In the genomic region with DNA sequence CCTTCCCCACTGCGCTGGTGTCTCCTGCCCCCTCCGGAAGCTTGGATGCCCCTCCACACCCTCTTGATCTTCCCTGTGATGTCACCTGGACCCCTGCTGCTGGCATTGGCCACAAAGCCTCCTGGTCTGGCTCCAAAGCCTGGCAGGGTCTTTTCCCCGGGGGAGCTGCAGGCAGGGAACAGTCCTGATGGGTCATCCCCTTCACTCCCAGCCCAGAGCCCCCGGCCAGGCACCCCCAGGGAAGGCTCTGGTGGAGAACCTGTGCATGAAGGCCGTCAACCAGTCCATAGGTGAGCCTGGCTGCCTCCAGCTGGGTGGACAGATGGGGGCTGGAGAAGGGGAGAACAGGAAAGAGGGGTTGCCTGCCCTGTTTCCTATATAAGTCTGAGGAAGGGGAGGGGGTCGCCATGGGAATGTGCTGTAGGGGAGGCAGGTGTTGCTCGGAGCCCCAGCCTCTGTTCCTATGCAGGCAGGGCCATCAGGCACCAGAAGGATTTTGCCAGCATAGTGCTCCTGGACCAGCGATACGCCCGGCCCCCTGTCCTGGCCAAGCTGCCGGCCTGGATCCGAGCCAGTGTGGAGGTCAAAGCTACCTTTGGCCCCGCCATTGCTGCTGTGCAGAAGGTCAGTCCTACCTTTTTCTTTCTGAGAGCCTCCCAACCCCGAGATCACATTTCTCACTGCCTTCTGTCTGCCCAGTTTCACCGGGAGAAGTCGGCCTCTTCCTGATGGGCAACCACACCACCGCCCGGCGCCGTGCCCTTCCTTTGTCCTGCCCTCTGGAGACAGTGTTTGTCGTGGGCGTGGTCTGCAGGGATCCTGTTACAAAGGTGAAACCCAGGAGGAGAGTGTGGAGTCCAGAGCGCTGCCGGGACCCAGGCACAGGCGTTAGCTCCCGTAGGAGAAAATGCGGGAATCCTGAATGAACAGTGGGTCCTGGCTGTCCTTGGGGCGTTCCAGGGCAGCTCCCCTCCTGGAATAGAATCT, we compare ENCODE assay signal across 6 cellular contexts.
A peak's percentile ranks its signal among the peaks of the same experiment; 100 is the strongest.
DNase-seq lines count a peak whose midpoint lies in the region; ATAC-seq, FAIRE-seq and TF ChIP-seq lines count a peak whose summit lies in the region.
"Not testable (repeated sequence)": the region's sequence is repeated elsewhere in the genome, so short reads cannot be mapped to it uniquely, and the experiment has no call there.

No MANE protein-coding gene starts in this region.

- not testable (repeated sequence) for H3K36me3 ChIP-seq in HepG2 (replicated peaks in 1 of 2; ENCODE audit: control insufficient read depth in 1 of 2, insufficient read depth in 2 of 2, low read length in 2 of 2); mucosa of rectum (ENCODE audit: control insufficient read depth in 2 of 2, insufficient read depth in 2 of 2, low read length in 2 of 2); small intestine (ENCODE audit: control insufficient read depth in 2 of 2, insufficient read depth in 2 of 2, low read length in 2 of 2)

- in situ Hi-C loops in HepG2 (cut with HindIII; ENCODE audit: extremely low pct_ligation_motif_present, low pct_unique_long_range_greater_than_20kb) = not testable (repeated sequence)

- H3K27me3 ChIP-seq in HepG2 (ENCODE audit: control insufficient read depth in 1 of 2, insufficient read depth in 2 of 2, low read length in 2 of 2); mucosa of rectum (ENCODE audit: control insufficient read depth in 2 of 2, insufficient read depth in 2 of 2, low read length in 2 of 2); small intestine (ENCODE audit: control insufficient read depth in 2 of 2, insufficient read depth in 2 of 2, low read length in 2 of 2): not testable (repeated sequence)

- DNase-seq in LNCaP clone FGC (ENCODE audit: low read depth); HepG2 (ENCODE audit: low spot score); small intestine: not testable (repeated sequence)
- DNase-seq in activated CD4-positive, alpha-beta T cell treated with anti-CD3 and anti-CD28 coated beads, Interleukin-2, amount 10 ng/mL, durations not matched to agents 24 days and 14 days = peak; percentile 53

- CTCF ChIA-PET in HepG2 (lab: Yijun Ruan, JAX; ENCODE audit: low intra/inter-chr PET ratio, low total read pairs) = not testable (repeated sequence)

- 59% methylated on average over 7 of the region's 28 CpGs for WGBS in HepG2 (ENCODE audit: low lambda C conversion rate)
- 67 to 75% (median 68%) methylated on average over 10 to 20 of the region's 28 CpGs for WGBS in small intestine, 3 donors

- ATAC-seq in esophagus mucosa (peak; percentile 4), HepG2 (peak; percentile 92)

- not testable (repeated sequence) for H3K79me2 ChIP-seq in HepG2 (ENCODE audit: insufficient read depth, low read length)

- H3K27me3 Mint-ChIP-seq in activated CD4-positive, alpha-beta T cell treated with anti-CD3 and anti-CD28 coated beads, Interleukin-2, amount 10 ng/mL, durations not matched to agents 24 days and 14 days = not testable (repeated sequence)

- not testable (repeated sequence) for H3K9ac ChIP-seq in HepG2 (ENCODE audit: insufficient read depth, low read depth, low read length); mucosa of rectum (ENCODE audit: low read depth in 1 of 2, low read length in 2 of 2)

- peak overlapping the region; percentile 32 for H3K4me3 ChIP-seq in LNCaP clone FGC (ENCODE audit: low read depth, low read length)
- 0 out of 6 replicates have a peak overlapping the region, but pooled peaks of 1 of the 3 experiments have one; percentile 16 for H3K4me3 ChIP-seq in HepG2 (replicated peaks in 1 of 3; ENCODE audit: insufficient read depth in 1 of 3, low read depth in 2 of 3, low read length in 3 of 3)
- not testable (repeated sequence) for H3K4me3 ChIP-seq in mucosa of rectum (ENCODE audit: low read length in 2 of 2); small intestine (ENCODE audit: low read depth in 1 of 2, low read length in 2 of 2)

- H4K20me1 ChIP-seq in HepG2 (ENCODE audit: insufficient read depth, low read length) = not testable (repeated sequence)

- not testable (repeated sequence) for H3K9me3 ChIP-seq in HepG2 (ENCODE audit: low read length); mucosa of rectum (ENCODE audit: control insufficient read depth in 2 of 2, low read length in 2 of 2); small intestine (ENCODE audit: control insufficient read depth, low read depth)

- not testable (repeated sequence) for H3K36me3 Mint-ChIP-seq in activated CD4-positive, alpha-beta T cell treated with anti-CD3 and anti-CD28 coated beads, Interleukin-2, amount 10 ng/mL, durations not matched to agents 24 days and 14 days (ENCODE audit: low read depth)

- H3K27ac ChIP-seq in HepG2 (ENCODE audit: extremely low read length, insufficient read depth, low read length) = not testable (repeated sequence)
- H3K27ac ChIP-seq in mucosa of rectum (ENCODE audit: low read depth in 2 of 2, low read length in 2 of 2) (peak overlapping the region; percentile 38 to 52), small intestine (ENCODE audit: low read depth in 1 of 2, low read length in 1 of 2) (peak overlapping the region; percentile 27 to 32)

- H3K4me1 Mint-ChIP-seq in activated CD4-positive, alpha-beta T cell treated with anti-CD3 and anti-CD28 coated beads, Interleukin-2, amount 10 ng/mL, durations not matched to agents 24 days and 14 days = not testable (repeated sequence)

- TF ChIP-seq CTCF in LNCaP clone FGC (IDR thresholded peaks at IDR 0.05; ENCODE audit: control insufficient read depth, extremely low read depth, insufficient read depth); HepG2 (CRISPR knock-in tag; IDR thresholded peaks at IDR 0.05): not testable (repeated sequence)

- H3K4me2 ChIP-seq in HepG2 (ENCODE audit: low read depth, low read length) = peak overlapping the region; percentile 45; the same call in 1 of the 2 replicates

- peaks cover 21% of the 10 kb centered on the region for H3K4me1 ChIP-seq in HepG2 (ENCODE audit: insufficient read depth, low read length)
- not testable (repeated sequence) for H3K4me1 ChIP-seq in mucosa of rectum (ENCODE audit: control insufficient read depth in 2 of 2, insufficient read depth in 2 of 2, low read length in 2 of 2); small intestine (ENCODE audit: control insufficient read depth in 2 of 2, insufficient read depth in 1 of 2, low read depth in 1 of 2, low read length in 1 of 2)

- not testable (repeated sequence) for H2AFZ ChIP-seq in HepG2 (ENCODE audit: low read length)

- POLR2A ChIA-PET in HepG2 (lab: Yijun Ruan, JAX) = not testable (repeated sequence)

- not testable (repeated sequence) for H3K4me3 Mint-ChIP-seq in activated CD4-positive, alpha-beta T cell treated with anti-CD3 and anti-CD28 coated beads, Interleukin-2, amount 10 ng/mL, durations not matched to agents 24 days and 14 days

- not testable (repeated sequence) for TF ChIP-seq POLR2A in HepG2 (IDR thresholded peaks at IDR 0.05; ENCODE audit: insufficient read depth in 1 of 2, low read depth in 2 of 2, low read length in 2 of 2)

- not testable (repeated sequence) for BruUV-seq in HepG2 (replicated peaks; lab: Mats Ljungman, UMichigan)

- not testable (repeated sequence) for H3K9me3 Mint-ChIP-seq in activated CD4-positive, alpha-beta T cell treated with anti-CD3 and anti-CD28 coated beads, Interleukin-2, amount 10 ng/mL, durations not matched to agents 24 days and 14 days

- TF ChIP-seq EP300 in HepG2 (IDR thresholded peaks at IDR 0.05; ENCODE audit: low read depth in 2 of 2, low read length in 2 of 2); HepG2 (CRISPR knock-in tag; IDR thresholded peaks at IDR 0.05; ENCODE audit: borderline replicate concordance): not testable (repeated sequence)

- TF ChIP-seq RAD21 in HepG2 (CRISPR knock-in tag; IDR thresholded peaks at IDR 0.05) = not testable (repeated sequence)

- intact Hi-C loops in activated CD4-positive, alpha-beta T cell treated with anti-CD3 and anti-CD28 coated beads, Interleukin-2, amount 10 ng/mL, durations not matched to agents 24 days and 14 days (cut with micrococcal nuclease); HepG2 (cut with micrococcal nuclease; ENCODE audit: unreplicated experiment): not testable (repeated sequence)

- not testable (repeated sequence) for H3K27ac Mint-ChIP-seq in activated CD4-positive, alpha-beta T cell treated with anti-CD3 and anti-CD28 coated beads, Interleukin-2, amount 10 ng/mL, durations not matched to agents 24 days and 14 days

- FAIRE-seq in HepG2 (lab: Jason Lieb, UNC); small intestine (lab: Jason Lieb, UNC): not testable (repeated sequence)

TF ChIP-seq in HepG2, 621 proteins besides CTCF, POLR2A, EP300 and RAD21:
- 0 out of 2 replicates have a peak, but pooled peaks have one; percentile 22 for TF ChIP-seq RBFOX2 (IDR thresholded peaks at IDR 0.05; ENCODE audit: low read depth, low read length)
- TF ChIP-seq, protein P1, sequence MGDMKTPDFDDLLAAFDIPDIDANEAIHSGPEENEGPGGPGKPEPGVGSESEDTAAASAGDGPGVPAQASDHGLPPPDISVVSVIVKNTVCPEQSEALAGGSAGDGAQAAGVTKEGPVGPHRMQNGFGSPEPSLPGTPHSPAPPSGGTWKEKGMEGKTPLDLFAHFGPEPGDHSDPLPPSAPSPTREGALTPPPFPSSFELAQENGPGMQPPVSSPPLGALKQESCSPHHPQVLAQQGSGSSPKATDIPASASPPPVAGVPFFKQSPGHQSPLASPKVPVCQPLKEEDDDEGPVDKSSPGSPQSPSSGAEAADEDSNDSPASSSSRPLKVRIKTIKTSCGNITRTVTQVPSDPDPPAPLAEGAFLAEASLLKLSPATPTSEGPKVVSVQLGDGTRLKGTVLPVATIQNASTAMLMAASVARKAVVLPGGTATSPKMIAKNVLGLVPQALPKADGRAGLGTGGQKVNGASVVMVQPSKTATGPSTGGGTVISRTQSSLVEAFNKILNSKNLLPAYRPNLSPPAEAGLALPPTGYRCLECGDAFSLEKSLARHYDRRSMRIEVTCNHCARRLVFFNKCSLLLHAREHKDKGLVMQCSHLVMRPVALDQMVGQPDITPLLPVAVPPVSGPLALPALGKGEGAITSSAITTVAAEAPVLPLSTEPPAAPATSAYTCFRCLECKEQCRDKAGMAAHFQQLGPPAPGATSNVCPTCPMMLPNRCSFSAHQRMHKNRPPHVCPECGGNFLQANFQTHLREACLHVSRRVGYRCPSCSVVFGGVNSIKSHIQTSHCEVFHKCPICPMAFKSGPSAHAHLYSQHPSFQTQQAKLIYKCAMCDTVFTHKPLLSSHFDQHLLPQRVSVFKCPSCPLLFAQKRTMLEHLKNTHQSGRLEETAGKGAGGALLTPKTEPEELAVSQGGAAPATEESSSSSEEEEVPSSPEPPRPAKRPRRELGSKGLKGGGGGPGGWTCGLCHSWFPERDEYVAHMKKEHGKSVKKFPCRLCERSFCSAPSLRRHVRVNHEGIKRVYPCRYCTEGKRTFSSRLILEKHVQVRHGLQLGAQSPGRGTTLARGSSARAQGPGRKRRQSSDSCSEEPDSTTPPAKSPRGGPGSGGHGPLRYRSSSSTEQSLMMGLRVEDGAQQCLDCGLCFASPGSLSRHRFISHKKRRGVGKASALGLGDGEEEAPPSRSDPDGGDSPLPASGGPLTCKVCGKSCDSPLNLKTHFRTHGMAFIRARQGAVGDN (CRISPR knock-in tag; IDR thresholded peaks at IDR 0.05) = peak; percentile 65
